ENCODE assay signal across 8 cellular contexts in genomic region chr22:25564320-25564978, GRCh38. TPM values are rescaled to one million over a fixed set of nuclear protein-coding genes. Genes with fewer than 3 reads are reported as not detected.
DNase-seq lines count a peak whose midpoint lies in the region.

Gene GRK3, plus strand, starts transcription at chr22:25564675. Its CDS starts 366 bp downstream, at chr22:25565041.

- H3K36me3 Mint-ChIP-seq in activated CD4-positive, alpha-beta T cell treated with anti-CD3 and anti-CD28 coated beads, Interleukin-2, amount 10 ng/mL, durations not matched to agents 24 days and 14 days (ENCODE audit: low read depth), result peaks cover 4% of the 10 kb centered on the region

- H3K27me3 ChIP-seq in HAP-1 (ENCODE audit: low read depth) (no peaks in the 10 kb centered on the region), duodenal mucosa (ENCODE audit: control insufficient read depth in 1 of 2, insufficient read depth in 2 of 2, low read length in 2 of 2) (no peaks in the 10 kb centered on the region)

- H3K9me3 ChIP-seq in HAP-1 (no peaks in the 10 kb centered on the region), duodenal mucosa (ENCODE audit: control insufficient read depth in 1 of 2, low read length in 2 of 2) (no peaks in the 10 kb centered on the region)

- H3K4me1 ChIP-seq in HAP-1, result peaks cover 20% of the 10 kb centered on the region
- H3K4me1 ChIP-seq in duodenal mucosa (ENCODE audit: control insufficient read depth in 1 of 2, insufficient read depth in 2 of 2, low read length in 2 of 2), result peaks cover 8 to 13% of the 10 kb centered on the region in 2 donors

- peak within 1 kb of the TSS; percentile 96 for H3K4me3 Mint-ChIP-seq in activated CD4-positive, alpha-beta T cell treated with anti-CD3 and anti-CD28 coated beads, Interleukin-2, amount 10 ng/mL, durations not matched to agents 24 days and 14 days

- peak within 1 kb of the TSS in 1 of 2 donors; percentile 51 for H3K9ac ChIP-seq in duodenal mucosa (ENCODE audit: low read depth in 1 of 2, low read length in 2 of 2)

- H3K4me3 ChIP-seq in HAP-1 (peak within 1 kb of the TSS; percentile 59), duodenal mucosa (ENCODE audit: low read depth in 1 of 2, low read length in 2 of 2) (peak within 1 kb of the TSS; percentile 68 to 77)

- intact Hi-C loops in activated CD4-positive, alpha-beta T cell treated with anti-CD3 and anti-CD28 coated beads, Interleukin-2, amount 10 ng/mL, durations not matched to agents 24 days and 14 days (cut with micrococcal nuclease), result no loop called here

- H3K27ac Mint-ChIP-seq in activated CD4-positive, alpha-beta T cell treated with anti-CD3 and anti-CD28 coated beads, Interleukin-2, amount 10 ng/mL, durations not matched to agents 24 days and 14 days, result peak within 1 kb of the TSS; percentile 95

- peak within 1 kb of the TSS; percentile 20 for H3K27ac ChIP-seq in duodenal mucosa (ENCODE audit: low read depth, low read length)

- H3K27me3 Mint-ChIP-seq in activated CD4-positive, alpha-beta T cell treated with anti-CD3 and anti-CD28 coated beads, Interleukin-2, amount 10 ng/mL, durations not matched to agents 24 days and 14 days, result no peaks in the 10 kb centered on the region

- in situ Hi-C loops in HAP-1 (cut with MboI; ENCODE audit: low sequenced_read_pairs), result no loop called here

- no peaks in the 10 kb centered on the region for H3K36me3 ChIP-seq in HAP-1 (replicated peaks)
- no peaks in the 10 kb centered on the region for H3K36me3 ChIP-seq in duodenal mucosa (ENCODE audit: control insufficient read depth in 1 of 2, insufficient read depth in 2 of 2, low read length in 2 of 2)

- DNase-seq in EL (peak; percentile 76), HAP-1 (ENCODE audit: low spot score in 2 of 2) (peak; percentile 59 to 88), NCI-H146 treated with DMSO at 0.1 percent for 48 hours (lab: John Stamatoyannopoulos, UW; ENCODE audit: unreplicated experiment) (peak; percentile 15), medulla oblongata (ENCODE audit: extremely low spot score) (peak; percentile 77), T-helper 9 cell (no peak)
- peak; percentile 93 for DNase-seq in activated CD4-positive, alpha-beta T cell treated with anti-CD3 and anti-CD28 coated beads, Interleukin-2, amount 10 ng/mL, durations not matched to agents 24 days and 14 days
- DNase-seq in stimulated activated CD8-positive, alpha-beta memory T cell treated with anti-CD3 and anti-CD28 coated beads, Interleukin-12 subunit alpha, Interleukin-12 subunit beta, amount 100 ng/mL, for 4 hours (ENCODE audit: low read depth), result peak; percentile 50

- H3K9me3 Mint-ChIP-seq in activated CD4-positive, alpha-beta T cell treated with anti-CD3 and anti-CD28 coated beads, Interleukin-2, amount 10 ng/mL, durations not matched to agents 24 days and 14 days, result peaks cover 4% of the 10 kb centered on the region

- peaks cover 62% of the 10 kb centered on the region for H3K4me1 Mint-ChIP-seq in activated CD4-positive, alpha-beta T cell treated with anti-CD3 and anti-CD28 coated beads, Interleukin-2, amount 10 ng/mL, durations not matched to agents 24 days and 14 days

RNA-seq across cellular contexts. Expression of gene GRK3, which starts in this region (rescaled TPM):
- total RNA-seq in activated CD4-positive, alpha-beta T cell treated with anti-CD3 and anti-CD28 coated beads, Interleukin-2, amount 10 ng/mL, durations not matched to agents 24 days and 14 days, result 30.1 and 31.4 TPM in 2 replicates
